Comparison of ENCODE assay signal across 6 cellular contexts in genomic region chr6:30723843-30724741, GRCh38. TPM values are rescaled to one million over a fixed set of nuclear protein-coding genes. Genes with fewer than 3 reads are reported as not detected.
DNase-seq lines count a peak whose midpoint lies in the region; ATAC-seq and TF ChIP-seq lines count a peak whose summit lies in the region.
"Not testable (repeated sequence)": the region's sequence is repeated elsewhere in the genome, so short reads cannot be mapped to it uniquely, and the experiment has no call there.

No MANE protein-coding gene starts in this region.

- POLR2A ChIA-PET in CD8-positive, alpha-beta T cell (lab: Charles Lee): interaction anchor here (1.5 to 13.3 kb wide), 2 partner anchors 46 to 182 kb away, joined by 5 to 324 read pairs; partner anchors contain the start of gene DHX16

- H3K9me3 ChIP-seq in CD8-positive, alpha-beta T cell (ENCODE audit: low read length): not testable (repeated sequence)

- H3K4me3 Mint-ChIP-seq in CD8-positive, alpha-beta T cell: not testable (repeated sequence)
- peak overlapping the region; percentile 99 for H3K4me3 Mint-ChIP-seq in activated T-cell treated with anti-CD3 and anti-CD28 coated beads, Interleukin-2, amount 50 U/mL, for 4 hours
- peak overlapping the region; percentile 35 to 57 for H3K4me3 Mint-ChIP-seq in effector memory CD8-positive, alpha-beta T cell
- H3K4me3 Mint-ChIP-seq in mesothelial cell of epicardium: peak overlapping the region; percentile 98
- peak overlapping the region; percentile 88 for H3K4me3 Mint-ChIP-seq in stimulated activated naive CD8-positive, alpha-beta T cell treated with anti-CD3 and anti-CD28 coated beads, Interleukin-15, amount 100 ng/mL, for 72 hours

- CTCF ChIA-PET in CD8-positive, alpha-beta T cell (lab: Charles Lee): interaction anchor here (1.1 to 21.9 kb wide), 13 partner anchors 10 to 242 kb away, joined by 3 to 879 read pairs (median 11); partner anchors contain the start of genes DHX16, MRPS18B and PPP1R10

- not testable (repeated sequence) for H3K9me3 Mint-ChIP-seq in CD8-positive, alpha-beta T cell; activated T-cell treated with anti-CD3 and anti-CD28 coated beads, Interleukin-2, amount 50 U/mL, for 4 hours; effector memory CD8-positive, alpha-beta T cell; mesothelial cell of epicardium; stimulated activated naive CD8-positive, alpha-beta T cell treated with anti-CD3 and anti-CD28 coated beads, Interleukin-15, amount 100 ng/mL, for 72 hours

- H3K27me3 ChIP-seq in CD8-positive, alpha-beta T cell (ENCODE audit: insufficient read depth, low read length): not testable (repeated sequence)

- H3K27ac Mint-ChIP-seq in CD8-positive, alpha-beta T cell: peak overlapping the region; percentile 89
- H3K27ac Mint-ChIP-seq in effector memory CD8-positive, alpha-beta T cell: peak overlapping the region; percentile 67 to 87
- H3K27ac Mint-ChIP-seq in mesothelial cell of epicardium: peak overlapping the region; percentile 95
- peak overlapping the region in 1 of 2 donors; percentile 89 for H3K27ac Mint-ChIP-seq in stimulated activated naive CD8-positive, alpha-beta T cell treated with anti-CD3 and anti-CD28 coated beads, Interleukin-15, amount 100 ng/mL, for 72 hours

- peaks cover 54% of the 10 kb centered on the region for H3K4me1 Mint-ChIP-seq in CD8-positive, alpha-beta T cell (ENCODE audit: low read depth)
- peaks cover 35% of the 10 kb centered on the region for H3K4me1 Mint-ChIP-seq in activated T-cell treated with anti-CD3 and anti-CD28 coated beads, Interleukin-2, amount 50 U/mL, for 4 hours (ENCODE audit: low read depth)
- H3K4me1 Mint-ChIP-seq in effector memory CD8-positive, alpha-beta T cell (ENCODE audit: low read depth in 2 of 2): peaks cover 36 to 38% of the 10 kb centered on the region in 2 donors
- H3K4me1 Mint-ChIP-seq in mesothelial cell of epicardium: peaks cover 43% of the 10 kb centered on the region
- H3K4me1 Mint-ChIP-seq in stimulated activated naive CD8-positive, alpha-beta T cell treated with anti-CD3 and anti-CD28 coated beads, Interleukin-15, amount 100 ng/mL, for 72 hours: peaks cover 60% of the 10 kb centered on the region

- peaks cover 36% of the 10 kb centered on the region for H3K36me3 ChIP-seq in CD8-positive, alpha-beta T cell (ENCODE audit: insufficient read depth, low read length)

- DNase-seq in CD8-positive, alpha-beta T cell; activated T-cell treated with anti-CD3 and anti-CD28 coated beads, Interleukin-2, amount 50 U/mL, for 4 hours; effector memory CD8-positive, alpha-beta T cell; mesothelial cell of epicardium (ENCODE audit: low spot score in 2 of 2, unreplicated experiment in 2 of 2); stimulated activated naive CD8-positive, alpha-beta T cell treated with anti-CD3 and anti-CD28 coated beads, Interleukin-15, amount 100 ng/mL, for 72 hours: not testable (repeated sequence)
- DNase-seq in NCI-H69 (lab: John Stamatoyannopoulos, UW): peak; percentile 30

- intact Hi-C loops in CD8-positive, alpha-beta T cell (cut with DNase I, micrococcal nuclease): loop anchor here (2.0 to 10.0 kb wide), 3 partner anchors 183 to 509 kb away; partner anchors contain the start of gene TRIM26 (in 1 of the 2)

- not testable (repeated sequence) for H3K27ac ChIP-seq in CD8-positive, alpha-beta T cell (ENCODE audit: low read depth, low read length)

- peaks cover 40% of the 10 kb centered on the region for H3K4me1 ChIP-seq in CD8-positive, alpha-beta T cell (ENCODE audit: insufficient read depth, low read length)

- not testable (repeated sequence) for ATAC-seq in CD8-positive, alpha-beta T cell; activated T-cell treated with anti-CD3 and anti-CD28 coated beads, Interleukin-2, amount 50 U/mL, for 4 hours; effector memory CD8-positive, alpha-beta T cell (replicated peaks); stimulated activated naive CD8-positive, alpha-beta T cell treated with anti-CD3 and anti-CD28 coated beads, Interleukin-15, amount 100 ng/mL, for 72 hours

- not testable (repeated sequence) for H3K4me3 ChIP-seq in CD8-positive, alpha-beta T cell (ENCODE audit: low read depth, low read length)

- TF ChIP-seq CTCF in CD8-positive, alpha-beta T cell (IDR thresholded peaks at IDR 0.05); mesothelial cell of epicardium (IDR thresholded peaks at IDR 0.05; ENCODE audit: unreplicated experiment): not testable (repeated sequence)

- H3K36me3 Mint-ChIP-seq in CD8-positive, alpha-beta T cell: peaks cover 54% of the 10 kb centered on the region
- peaks cover 43% of the 10 kb centered on the region for H3K36me3 Mint-ChIP-seq in activated T-cell treated with anti-CD3 and anti-CD28 coated beads, Interleukin-2, amount 50 U/mL, for 4 hours (ENCODE audit: insufficient read depth)
- peaks cover 80% of the 10 kb centered on the region for H3K36me3 Mint-ChIP-seq in effector memory CD8-positive, alpha-beta T cell (ENCODE audit: insufficient read depth)
- peaks cover 27% of the 10 kb centered on the region for H3K36me3 Mint-ChIP-seq in mesothelial cell of epicardium

- not testable (repeated sequence) for H3K27me3 Mint-ChIP-seq in CD8-positive, alpha-beta T cell (ENCODE audit: low read depth); activated T-cell treated with anti-CD3 and anti-CD28 coated beads, Interleukin-2, amount 50 U/mL, for 4 hours (ENCODE audit: low read depth); effector memory CD8-positive, alpha-beta T cell; mesothelial cell of epicardium (ENCODE audit: low read depth); stimulated activated naive CD8-positive, alpha-beta T cell treated with anti-CD3 and anti-CD28 coated beads, Interleukin-15, amount 100 ng/mL, for 72 hours

RNA-seq across cellular contexts. Expression of gene TUBB, which starts 3.9 kb away (rescaled TPM):
- 10 to 100 TPM; 61.3 to 63.1 TPM for total RNA-seq in CD8-positive, alpha-beta T cell
- total RNA-seq in activated T-cell treated with anti-CD3 and anti-CD28 coated beads, Interleukin-2, amount 50 U/mL, for 4 hours: 1,000 to 10,000 TPM; 1,153 to 1,485 (median 1,301) TPM
- total RNA-seq in mesothelial cell of epicardium: 1,084 to 1,110 TPM (median 1,094 TPM) in 3 replicates

RNA-seq across cellular contexts. Expression of gene MDC1, which starts 7.0 kb away (rescaled TPM):
- total RNA-seq in CD8-positive, alpha-beta T cell: 10 to 100 TPM; 38.9 to 48.8 TPM
- 10 to 100 TPM; 65.4 to 69.5 (median 65.8) TPM for total RNA-seq in activated T-cell treated with anti-CD3 and anti-CD28 coated beads, Interleukin-2, amount 50 U/mL, for 4 hours
- total RNA-seq in mesothelial cell of epicardium: 49.7 to 51.9 TPM (median 49.8 TPM) in 3 replicates

RNA-seq across cellular contexts. Expression of gene FLOT1, which starts 18.4 kb away (rescaled TPM):
- 10 to 100 TPM; 27.5 to 27.8 TPM for total RNA-seq in CD8-positive, alpha-beta T cell
- 10 to 100 TPM; 93.0 to 98.1 (median 95.0) TPM for total RNA-seq in activated T-cell treated with anti-CD3 and anti-CD28 coated beads, Interleukin-2, amount 50 U/mL, for 4 hours
- total RNA-seq in mesothelial cell of epicardium: 96.5 to 101 TPM (median 99.8 TPM) in 3 replicates

RNA-seq across cellular contexts. Expression of gene IER3, which starts 20.3 kb away (rescaled TPM):
- total RNA-seq in CD8-positive, alpha-beta T cell: 1 to 10 TPM; 9.7 to 9.9 TPM
- total RNA-seq in activated T-cell treated with anti-CD3 and anti-CD28 coated beads, Interleukin-2, amount 50 U/mL, for 4 hours: 100 to 1,000 TPM; 519 to 552 (median 531) TPM
- total RNA-seq in mesothelial cell of epicardium: 131 to 136 TPM (median 134 TPM) in 3 replicates

RNA-seq across cellular contexts. Expression of gene NRM, which starts 33.3 kb away (rescaled TPM):
- 1 to 10 TPM; 1.5 to 2.0 TPM for total RNA-seq in CD8-positive, alpha-beta T cell
- 10 to 100 TPM in 2 of 3 donors, 1 to 10 TPM in 1; 9.7 to 10.5 (median 10.2) TPM for total RNA-seq in activated T-cell treated with anti-CD3 and anti-CD28 coated beads, Interleukin-2, amount 50 U/mL, for 4 hours
- total RNA-seq in mesothelial cell of epicardium: 34.6 to 40.2 TPM (median 36.1 TPM) in 3 replicates

Comparison
In these comparisons a context has a peak if more than half of its experiments do, and no peak if none do; other contexts are left out.
1. RNA of gene TUBB, which starts 3.9 kb away (total RNA-seq): 1,153 to 1,485 TPM in activated T-cell treated with anti-CD3 and anti-CD28 coated beads, Interleukin-2, amount 50 U/mL, for 4 hours and 1,084 to 1,110 TPM in mesothelial cell of epicardium; 61.3 to 63.1 TPM in CD8-positive, alpha-beta T cell; every median in the first group is over 10 times any median in the second.